29 cellular contexts compared by ENCODE assay signal in genomic region chr13:20057963-20058362, GRCh38.
DNase-seq lines count a peak whose midpoint lies in the region; ATAC-seq, FAIRE-seq and TF ChIP-seq lines count a peak whose summit lies in the region.
"Had no signal": no experiment of that assay in that cellular context is flagged by ENCODE, and none has a peak within 500 bp of the region (broad histone marks: within the 10 kb centered on the region; RNA-seq: fewer than 3 reads in every experiment).

No MANE protein-coding gene starts in this region.

- H3K9ac ChIP-seq in PC-3 (ENCODE audit: low read length) = no peak overlapping the region

- peak; percentile 80 for FAIRE-seq in A204.1 (lab: Jason Lieb, UNC)
- peak; percentile 72 for FAIRE-seq in G401.6 (lab: Jason Lieb, UNC)
- FAIRE-seq: A549, endometrium, urothelium cell line had no signal

- CTCF ChIA-PET in PC-3 (lab: Charles Lee) = no interaction called here

- H3K4me2 ChIP-seq in PC-3 (ENCODE audit: low read length) = no peak overlapping the region
- H3K4me2 ChIP-seq: A549 had no signal

- H3K9me3 ChIP-seq in PC-3 (ENCODE audit: low read length) = no peaks in the 10 kb centered on the region
- H3K9me3 ChIP-seq: A549, HAP-1, SJSA1, spleen had no signal

- no peaks in the 10 kb centered on the region for H3F3A ChIP-seq in PC-3 (ENCODE audit: low read length, unreplicated experiment)

- H3K4me3 ChIP-seq in PC-3 (ENCODE audit: low read length) = no peak overlapping the region
- H3K4me3 ChIP-seq in fibroblast of pulmonary artery (replicated peaks; ENCODE audit: low read depth, low read length) = no peak overlapping the region
- H3K4me3 ChIP-seq in foreskin fibroblast (ENCODE audit: low read depth in 1 of 2, low read length in 2 of 2) = no peak overlapping the region
- H3K4me3 ChIP-seq: A549, cardiac muscle cell, HAP-1, SJSA1, spleen had no signal

- H4K20me1 ChIP-seq in PC-3 (ENCODE audit: low read length) = no peaks in the 10 kb centered on the region

- peak; percentile 44; the same call in 1 of the 2 replicates for TF ChIP-seq CTCF in PC-3 (conservative IDR thresholded peaks at IDR 0.05; ENCODE audit: low read depth, low read length)
- peak; percentile 13 for TF ChIP-seq CTCF in fibroblast of pulmonary artery (IDR thresholded peaks at IDR 0.05; ENCODE audit: low read length, missing control alignments)
- no peak for TF ChIP-seq CTCF in foreskin fibroblast (IDR thresholded peaks at IDR 0.05; ENCODE audit: low read depth, low read length)

- no TSS peak for BruUV-seq in PC-3 (replicated peaks; lab: Mats Ljungman, UMichigan)

- H3K27me3 ChIP-seq in PC-3 (ENCODE audit: low read length) = no peaks in the 10 kb centered on the region
- H3K27me3 ChIP-seq: cardiac muscle cell, SJSA1, spleen had no signal

- intact Hi-C loops in PC-3 (cut with micrococcal nuclease) = loop anchor here (2.0 kb wide), 1 partner anchor 105 kb away; no protein-coding TSS in a partner anchor
- intact Hi-C loops in left ventricle myocardium superior (cut with micrococcal nuclease) = no loop called here

- no peak overlapping the region for H3K27ac ChIP-seq in PC-3 (ENCODE audit: low read length)
- H3K27ac ChIP-seq: A549, cardiac muscle cell, SJSA1, spleen had no signal

- ATAC-seq in PC-3 = no peak
- ATAC-seq in left ventricle myocardium superior = no peak
- ATAC-seq: A549; left cardiac atrium; Panc1; stimulated activated effector memory CD8-positive, alpha-beta T cell treated with anti-CD3 and anti-CD28 coated beads, Interleukin-12 subunit alpha, Interleukin-12 subunit beta, amount 100 ng/mL, for 72 hours had no signal

- H3K4me1 ChIP-seq in PC-3 (ENCODE audit: insufficient read depth, low read length) = no peaks in the 10 kb centered on the region
- H3K4me1 ChIP-seq: A549, HAP-1, SJSA1, spleen had no signal

- DNase-seq in PC-3 = peak; percentile 7
- DNase-seq in fibroblast of pulmonary artery (ENCODE audit: low read depth) = no peak
- DNase-seq in NCI-H446 (lab: John Stamatoyannopoulos, UW) = no peak
- no peak for DNase-seq in left ventricle myocardium superior
- DNase-seq in nucleus accumbens (lab: John Stamatoyannopoulos, UW) = no peak
- DNase-seq in foreskin fibroblast = no peak
- DNase-seq: activated CD4-positive, alpha-beta T cell treated with anti-CD3 and anti-CD28 coated beads, Interleukin-2, amount 10 ng/mL, durations not matched to agents 24 days and 14 days; activated naive CD4-positive, alpha-beta T cell treated with anti-CD3 and anti-CD28 coated beads, Interleukin-2, amount 10 ng/mL, durations not matched to agents 7 days and 5 days; amygdala; C1 segment of cervical spinal cord; Calu3; dermis blood vessel endothelial cell; left cardiac atrium; NCI-H1105; NCI-H1930; NCI-H345; spleen; stimulated activated CD4-positive, alpha-beta T cell treated with anti-CD3 and anti-CD28 coated beads, Interleukin-2, amount 100 ng/mL, for 48 hours; T-helper 2 cell had no signal

- POLR2A ChIA-PET in PC-3 (lab: Charles Lee; ENCODE audit: unreplicated experiment) = no interaction called here

- no peaks in the 10 kb centered on the region for H3K79me2 ChIP-seq in PC-3 (ENCODE audit: low read length)

- no peak overlapping the region for H2AFZ ChIP-seq in PC-3 (ENCODE audit: low read length)

- H3K9me2 ChIP-seq in PC-3 (replicated peaks; ENCODE audit: low read length) = no peaks in the 10 kb centered on the region

- H3K36me3 ChIP-seq in PC-3 (ENCODE audit: low read depth, low read length) = peaks cover 44% of the 10 kb centered on the region
